9 cellular contexts compared by ENCODE assay signal in genomic region chr15:33126559-33127290, GRCh38.
DNase-seq lines count a peak whose midpoint lies in the region; ATAC-seq and TF ChIP-seq lines count a peak whose summit lies in the region.
"Had no signal": no experiment of that assay in that cellular context is flagged by ENCODE, and none has a peak within 500 bp of the region (broad histone marks: within the 10 kb centered on the region; RNA-seq: fewer than 3 reads in every experiment).

No MANE protein-coding gene starts in this region.

- peak; percentile 45 for DNase-seq in DMS153 treated with DMSO at 0.1 percent for 48 hours (lab: John Stamatoyannopoulos, UW; ENCODE audit: unreplicated experiment)
- DNase-seq in NCI-H1048 (lab: John Stamatoyannopoulos, UW) = peak; percentile 3
- DNase-seq in T-helper 1 cell = peak in 4 of 5 donors; percentile 24 to 67 (median 46)
- peak; percentile 86 for DNase-seq in brain microvascular endothelial cell
- DNase-seq in left lobe of liver (ENCODE audit: low spot score) = no peak
- peak in 2 of 3 donors; percentile 20 to 68 for DNase-seq in stimulated activated CD4-positive, alpha-beta T cell treated with anti-CD3 and anti-CD28 coated beads, TNF-alpha, amount 100 ng/mL, for 48 hours (ENCODE audit: low read depth in 3 of 3)
- DNase-seq in GM19240 (ENCODE audit: insufficient read length, low spot score) = no peak

- H3K27ac ChIP-seq in brain microvascular endothelial cell = peak overlapping the region; percentile 77
- H3K27ac ChIP-seq: upper lobe of left lung had no signal

- no peaks in the 10 kb centered on the region for H3K36me3 ChIP-seq in brain microvascular endothelial cell (replicated peaks)
- H3K36me3 ChIP-seq: upper lobe of left lung had no signal

- peak overlapping the region; percentile 0 for H3K4me3 ChIP-seq in brain microvascular endothelial cell (ENCODE audit: low read depth, low read length)
- H3K4me3 ChIP-seq: upper lobe of left lung had no signal

- TF ChIP-seq CTCF in brain microvascular endothelial cell (IDR thresholded peaks at IDR 0.05; ENCODE audit: low read depth, low read length, missing control alignments) = no peak

- ATAC-seq in left lobe of liver (peak; percentile 20), HG03045 (IDR thresholded peaks at IDR 0.05; ENCODE audit: unreplicated experiment) (no peak)

- no peaks in the 10 kb centered on the region for H3K27me3 ChIP-seq in brain microvascular endothelial cell (replicated peaks)
- H3K27me3 ChIP-seq: upper lobe of left lung had no signal

- in situ Hi-C loops in brain microvascular endothelial cell (cut with HindIII; ENCODE audit: low pct_ligation_motif_present, low sequenced_read_pairs) = loop anchor here (25.0 kb wide), 2 partner anchors 114 to 464 kb away; no protein-coding TSS in a partner anchor

Comparison
In these comparisons a context has a peak if more than half of its experiments do, and no peak if none do; other contexts are left out.
1. DNase-seq: peak in DMS153 treated with DMSO at 0.1 percent for 48 hours (single experiment), NCI-H1048 (single experiment), T-helper 1 cell (4 of 5), brain microvascular endothelial cell (single experiment) and stimulated activated CD4-positive, alpha-beta T cell treated with anti-CD3 and anti-CD28 coated beads, TNF-alpha, amount 100 ng/mL, for 48 hours (2 of 3); none in left lobe of liver (single experiment) and GM19240 (single experiment).